In the genomic region with DNA sequence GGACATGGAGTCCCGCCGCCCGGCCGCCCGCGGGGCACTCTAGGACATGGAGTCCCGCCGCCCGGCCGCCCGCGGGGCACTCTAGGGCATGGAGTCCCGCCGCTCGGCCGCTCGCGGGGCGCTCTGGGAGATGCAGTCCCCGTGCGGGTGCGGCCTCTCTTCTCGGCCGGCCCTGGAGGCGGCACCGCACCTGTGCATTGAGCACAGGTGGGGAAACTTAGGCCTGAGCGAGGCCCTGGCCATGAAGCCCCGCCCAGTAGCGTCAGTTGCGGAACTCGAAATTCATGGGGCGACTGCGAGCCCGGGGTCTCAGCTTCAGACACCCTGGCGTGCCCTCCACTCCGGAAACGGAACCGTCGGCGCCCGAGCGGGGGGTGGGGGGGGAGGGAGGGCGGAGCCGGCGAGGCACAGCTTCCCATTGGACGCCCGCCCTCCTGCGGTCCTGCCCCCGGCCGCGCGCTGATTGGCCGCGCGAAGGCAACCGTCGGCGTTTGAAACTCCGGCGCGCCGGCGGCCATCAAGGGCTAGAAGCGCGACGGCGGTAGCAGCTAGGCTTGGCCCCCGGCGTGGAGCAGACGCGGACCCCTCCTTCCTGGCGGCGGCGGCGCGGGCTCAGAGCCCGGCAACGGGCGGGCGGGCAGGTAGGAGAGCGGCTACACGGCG, we compare ENCODE assay signal across 8 cellular contexts. TPM values are rescaled to one million over a fixed set of nuclear protein-coding genes. Genes with fewer than 3 reads are reported as not detected.
DNase-seq lines count a peak whose midpoint lies in the region; ATAC-seq and TF ChIP-seq lines count a peak whose summit lies in the region.

A gene (plus strand): TSS at position 519 of the 663 bp plus-strand sequence. CDS start 1,901 bp downstream, outside the sequence.
A gene with protein sequence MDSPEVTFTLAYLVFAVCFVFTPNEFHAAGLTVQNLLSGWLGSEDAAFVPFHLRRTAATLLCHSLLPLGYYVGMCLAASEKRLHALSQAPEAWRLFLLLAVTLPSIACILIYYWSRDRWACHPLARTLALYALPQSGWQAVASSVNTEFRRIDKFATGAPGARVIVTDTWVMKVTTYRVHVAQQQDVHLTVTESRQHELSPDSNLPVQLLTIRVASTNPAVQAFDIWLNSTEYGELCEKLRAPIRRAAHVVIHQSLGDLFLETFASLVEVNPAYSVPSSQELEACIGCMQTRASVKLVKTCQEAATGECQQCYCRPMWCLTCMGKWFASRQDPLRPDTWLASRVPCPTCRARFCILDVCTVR (minus strand): TSS at position 321 of the 663 bp plus-strand sequence. CDS start 486 bp downstream, outside the sequence.

- DNase-seq in BJ (ENCODE audit: low read depth) (no peak), GM19240 (ENCODE audit: insufficient read length, low spot score) (peak; percentile 88), NCI-H524 (lab: John Stamatoyannopoulos, UW) (peak; percentile 95 to 98), chondrocyte (ENCODE audit: low spot score) (peak; percentile 88), kidney epithelial cell (ENCODE audit: low read depth) (peak; percentile 82)
- DNase-seq in activated CD4-positive, alpha-beta T cell treated with anti-CD3 and anti-CD28 coated beads for 36 hours: peak; percentile 96
- DNase-seq in stimulated activated CD4-positive, alpha-beta T cell treated with anti-CD3 and anti-CD28 coated beads, Interleukin-15, amount 100 ng/mL, for 48 hours (ENCODE audit: low read depth in 2 of 2): peak; percentile 92

- intact Hi-C loops in activated CD4-positive, alpha-beta T cell treated with anti-CD3 and anti-CD28 coated beads for 36 hours (cut with DNase I, micrococcal nuclease): loop anchor here (1.0 to 5.0 kb wide), 10 partner anchors 9 to 1241 kb away; a partner anchor contains a TSS

- H3K27ac Mint-ChIP-seq in activated CD4-positive, alpha-beta T cell treated with anti-CD3 and anti-CD28 coated beads for 36 hours: peak within 1 kb of the TSS; percentile 99
- H3K27ac Mint-ChIP-seq in chondrocyte (ENCODE audit: unreplicated experiment): peak within 1 kb of the TSS; percentile 94

- H3K36me3 Mint-ChIP-seq in activated CD4-positive, alpha-beta T cell treated with anti-CD3 and anti-CD28 coated beads for 36 hours (ENCODE audit: low read depth): peaks cover 45% of the 10 kb centered on the region
- H3K36me3 Mint-ChIP-seq in chondrocyte (ENCODE audit: low read depth): peaks cover 6% of the 10 kb centered on the region

- H3K4me3 ChIP-seq in BJ (ENCODE audit: low read depth, low read length) (peak within 1 kb of the TSS; percentile 82), kidney epithelial cell (ENCODE audit: low read depth, low read length) (peak within 1 kb of the TSS; percentile 71)

- H3K36me3 ChIP-seq in BJ (ENCODE audit: control insufficient read depth, insufficient read depth, low read length) (peaks cover 18% of the 10 kb centered on the region), kidney epithelial cell (ENCODE audit: control insufficient read depth, insufficient read depth, low read length) (no peaks in the 10 kb centered on the region)

- H3K27me3 ChIP-seq in BJ (ENCODE audit: control insufficient read depth, insufficient read depth, low read length): no peaks in the 10 kb centered on the region
- H3K27me3 ChIP-seq in kidney epithelial cell (ENCODE audit: control insufficient read depth, insufficient read depth, low read length): no peaks in the 10 kb centered on the region

- ATAC-seq in HG03457 (IDR thresholded peaks at IDR 0.05; ENCODE audit: unreplicated experiment): peak; percentile 50
- ATAC-seq in activated CD4-positive, alpha-beta T cell treated with anti-CD3 and anti-CD28 coated beads for 36 hours: peak; percentile 81

- POLR2A ChIA-PET in BJ (lab: Charles Lee): interaction anchor here (0.6 to 0.8 kb wide), 2 partner anchors 9 to 372 kb away, joined by 5 read pairs; a partner anchor contains a TSS
- POLR2A ChIA-PET in activated CD4-positive, alpha-beta T cell treated with anti-CD3 and anti-CD28 coated beads for 36 hours (lab: Charles Lee): interaction anchor here (0.6 to 5.1 kb wide), 6 partner anchors 10 to 150 kb away, joined by 3 to 89 read pairs (median 3); a partner anchor contains a TSS

- H3K4me1 Mint-ChIP-seq in activated CD4-positive, alpha-beta T cell treated with anti-CD3 and anti-CD28 coated beads for 36 hours: peaks cover 52% of the 10 kb centered on the region
- H3K4me1 Mint-ChIP-seq in chondrocyte (ENCODE audit: low read depth): peaks cover 34% of the 10 kb centered on the region

- CTCF ChIA-PET in BJ (lab: Yijun Ruan, JAX): interaction anchor here (0.9 to 11.5 kb wide), 3 partner anchors 8 to 29 kb away, joined by 3 to 167 read pairs (median 13); no protein-coding TSS in a partner anchor
- CTCF ChIA-PET in activated CD4-positive, alpha-beta T cell treated with anti-CD3 and anti-CD28 coated beads for 36 hours (lab: Charles Lee): interaction anchor here (0.7 to 13.1 kb wide), 6 partner anchors 9 to 28 kb away, joined by 3 to 196 read pairs (median 6); a partner anchor contains a TSS

- no peak for TF ChIP-seq CTCF in BJ (IDR thresholded peaks at IDR 0.05; ENCODE audit: insufficient read depth, low read depth, low read length)
- no peak for TF ChIP-seq CTCF in chondrocyte (IDR thresholded peaks at IDR 0.05)
- no peak for TF ChIP-seq CTCF in kidney epithelial cell (IDR thresholded peaks at IDR 0.05; ENCODE audit: insufficient read depth, low read length, poor library complexity, severe bottlenecking)

- no peaks in the 10 kb centered on the region for H3K27me3 Mint-ChIP-seq in activated CD4-positive, alpha-beta T cell treated with anti-CD3 and anti-CD28 coated beads for 36 hours
- no peaks in the 10 kb centered on the region for H3K27me3 Mint-ChIP-seq in chondrocyte (ENCODE audit: low read depth)

- no peaks in the 10 kb centered on the region for H3K9me3 Mint-ChIP-seq in activated CD4-positive, alpha-beta T cell treated with anti-CD3 and anti-CD28 coated beads for 36 hours (ENCODE audit: low read depth)
- H3K9me3 Mint-ChIP-seq in chondrocyte (ENCODE audit: low read depth): no peaks in the 10 kb centered on the region

- H3K4me3 Mint-ChIP-seq in activated CD4-positive, alpha-beta T cell treated with anti-CD3 and anti-CD28 coated beads for 36 hours: peak within 1 kb of the TSS; percentile 96
- H3K4me3 Mint-ChIP-seq in chondrocyte (ENCODE audit: unreplicated experiment): peak within 1 kb of the TSS; percentile 90

RNA-seq across cellular contexts. Expression of the first gene that starts in this region (rescaled TPM):
- 13.8 and 24.0 TPM in 2 replicates for polyA plus RNA-seq in BJ (2011; rRNA removed)
- 11.8 and 15.6 TPM in 2 replicates for polyA minus RNA-seq in BJ (2011; rRNA and poly(A)+ RNA removed)
- total RNA-seq in activated CD4-positive, alpha-beta T cell treated with anti-CD3 and anti-CD28 coated beads for 36 hours: 100 to 1,000 TPM; 197 to 206 TPM
- 15.9 to 20.9 TPM (median 19.3 TPM) in 3 replicates for total RNA-seq in chondrocyte
- total RNA-seq in kidney epithelial cell: 13.9 and 15.3 TPM in 2 replicates

RNA-seq across cellular contexts. Expression of the second gene that starts in this region (rescaled TPM):
- 23.7 and 33.8 TPM in 2 replicates for polyA plus RNA-seq in BJ (2011; rRNA removed)
- 14.7 and 19.5 TPM in 2 replicates for polyA minus RNA-seq in BJ (2011; rRNA and poly(A)+ RNA removed)
- 10 to 100 TPM; 13.7 to 14.6 TPM for total RNA-seq in activated CD4-positive, alpha-beta T cell treated with anti-CD3 and anti-CD28 coated beads for 36 hours
- total RNA-seq in chondrocyte: 37.0 to 56.2 TPM (median 43.0 TPM) in 3 replicates
- 63.5 and 66.1 TPM in 2 replicates for total RNA-seq in kidney epithelial cell
